Comparison of ENCODE assay signal across 1 cellular context in the genomic region with DNA sequence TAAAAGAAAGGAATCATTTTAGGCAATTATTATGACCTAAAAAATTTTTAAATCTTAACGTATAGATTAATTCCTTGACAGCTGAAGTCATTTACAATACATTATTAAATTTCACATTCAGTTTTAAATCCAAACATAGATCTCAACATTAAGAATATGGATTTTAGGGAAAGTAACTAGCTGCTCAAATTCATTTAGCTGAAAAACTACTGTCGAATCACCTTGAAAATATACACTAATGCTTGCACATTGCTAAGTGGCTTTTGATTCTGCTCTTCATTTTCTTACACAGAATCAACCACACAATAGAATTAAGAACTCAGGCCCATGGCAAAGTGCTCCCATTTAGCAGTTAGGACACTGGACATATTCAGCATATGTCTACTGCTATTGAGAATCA.
TF ChIP-seq lines count a peak whose summit lies in the region.

No MANE protein-coding gene starts in this region.

TF ChIP-seq in SK-N-SH treated with all-trans-retinoic acid at 6 μM for 48 hours, 23 proteins besides CTCF, POLR2A, EP300 and RAD21 (continued from another document):
- TF ChIP-seq CREB5 (CRISPR knock-in tag; IDR thresholded peaks at IDR 0.05; ENCODE audit: low read depth), result no peak
- TF ChIP-seq RARB (CRISPR knock-in tag; IDR thresholded peaks at IDR 0.05), result no peak
- no peak for TF ChIP-seq ARNTL (CRISPR knock-in tag; IDR thresholded peaks at IDR 0.05; ENCODE audit: borderline replicate concordance, low read depth)
- TF ChIP-seq ISL1 (CRISPR knock-in tag; IDR thresholded peaks at IDR 0.05), result no peak
